ENCODE assay signal across 18 cellular contexts in genomic region chr17:70158180-70158579, GRCh38. TPM values are rescaled to one million over a fixed set of nuclear protein-coding genes. Genes with fewer than 3 reads are reported as not detected.
"Had no signal": no experiment of that assay in that cellular context is flagged by ENCODE, and none has a peak within 500 bp of the region (broad histone marks: within the 10 kb centered on the region; RNA-seq: fewer than 3 reads in every experiment).

No MANE protein-coding gene starts in this region.

- DNase-seq: activated CD4-positive, alpha-beta T cell treated with anti-CD3 and anti-CD28 coated beads, Interleukin-2, amount 10 ng/mL, durations not matched to agents 24 days and 14 days; activated CD4-positive, CD25-positive, alpha-beta regulatory T cell; activated CD8-positive, alpha-beta memory T cell treated with anti-CD3 and anti-CD28 coated beads, Interleukin-2, amount 50 U/mL, for 4 hours; activated CD8-positive, alpha-beta T cell treated with anti-CD3 and anti-CD28 coated beads, Interleukin-2, amount 10 ng/mL, durations not matched to agents 7 days and 5 days; activated effector memory CD4-positive, alpha-beta T cell treated with anti-CD3 and anti-CD28 coated beads, Interleukin-2, amount 50 U/mL, for 16 hours; activated T-cell treated with anti-CD3 and anti-CD28 coated beads, Interleukin-2, amount 50 U/mL, for 48 hours; endodermal cell; erythroblast; glutamatergic neuron; hypothalamus; nephron progenitor cell; tibial artery; uterus had no signal

- H3K4me1 Mint-ChIP-seq: activated CD4-positive, alpha-beta T cell treated with anti-CD3 and anti-CD28 coated beads, Interleukin-2, amount 10 ng/mL, durations not matched to agents 24 days and 14 days; activated naive CD4-positive, alpha-beta T cell treated with anti-CD3 and anti-CD28 coated beads, Interleukin-2, amount 50 U/mL, for 24 hours; central memory CD8-positive, alpha-beta T cell; stimulated activated memory B cell treated with anti-CD40 and anti-IgM and Interleukin-4, amounts not matched to agents 10 μg/mL and 1 μg/mL and 100 μg/mL, for 72 hours had no signal

- ATAC-seq: activated CD8-positive, alpha-beta T cell treated with anti-CD3 and anti-CD28 coated beads, Interleukin-2, amount 10 ng/mL, durations not matched to agents 7 days and 5 days; stimulated activated memory B cell treated with anti-CD40 and anti-IgM and Interleukin-4, amounts not matched to agents 10 μg/mL and 1 μg/mL and 100 μg/mL, for 72 hours had no signal

- H3K4me1 ChIP-seq: prostate gland, tibial artery, uterus had no signal

- H3K27ac ChIP-seq: prostate gland, tibial artery, uterus had no signal

- H3K36me3 ChIP-seq: prostate gland, tibial artery, uterus had no signal

- H3K9me3 Mint-ChIP-seq: activated CD4-positive, alpha-beta T cell treated with anti-CD3 and anti-CD28 coated beads, Interleukin-2, amount 10 ng/mL, durations not matched to agents 24 days and 14 days; activated naive CD4-positive, alpha-beta T cell treated with anti-CD3 and anti-CD28 coated beads, Interleukin-2, amount 50 U/mL, for 24 hours; brain; central memory CD8-positive, alpha-beta T cell; endodermal cell; nephron progenitor cell; stimulated activated memory B cell treated with anti-CD40 and anti-IgM and Interleukin-4, amounts not matched to agents 10 μg/mL and 1 μg/mL and 100 μg/mL, for 72 hours had no signal

- H3K27ac Mint-ChIP-seq: activated CD4-positive, alpha-beta T cell treated with anti-CD3 and anti-CD28 coated beads, Interleukin-2, amount 10 ng/mL, durations not matched to agents 24 days and 14 days; activated CD8-positive, alpha-beta T cell treated with anti-CD3 and anti-CD28 coated beads, Interleukin-2, amount 10 ng/mL, durations not matched to agents 7 days and 5 days; activated naive CD4-positive, alpha-beta T cell treated with anti-CD3 and anti-CD28 coated beads, Interleukin-2, amount 50 U/mL, for 24 hours; endodermal cell; nephron progenitor cell; stimulated activated memory B cell treated with anti-CD40 and anti-IgM and Interleukin-4, amounts not matched to agents 10 μg/mL and 1 μg/mL and 100 μg/mL, for 72 hours had no signal

- H3K4me3 Mint-ChIP-seq: activated CD4-positive, alpha-beta T cell treated with anti-CD3 and anti-CD28 coated beads, Interleukin-2, amount 10 ng/mL, durations not matched to agents 24 days and 14 days; activated CD8-positive, alpha-beta T cell treated with anti-CD3 and anti-CD28 coated beads, Interleukin-2, amount 10 ng/mL, durations not matched to agents 7 days and 5 days; activated naive CD4-positive, alpha-beta T cell treated with anti-CD3 and anti-CD28 coated beads, Interleukin-2, amount 50 U/mL, for 24 hours; central memory CD8-positive, alpha-beta T cell; endodermal cell; nephron progenitor cell; stimulated activated memory B cell treated with anti-CD40 and anti-IgM and Interleukin-4, amounts not matched to agents 10 μg/mL and 1 μg/mL and 100 μg/mL, for 72 hours had no signal

- H3K9me3 ChIP-seq: prostate gland, tibial artery, uterus had no signal

- H3K4me3 ChIP-seq: prostate gland, tibial artery, uterus had no signal

- H3K36me3 Mint-ChIP-seq: activated naive CD4-positive, alpha-beta T cell treated with anti-CD3 and anti-CD28 coated beads, Interleukin-2, amount 50 U/mL, for 24 hours; brain; stimulated activated memory B cell treated with anti-CD40 and anti-IgM and Interleukin-4, amounts not matched to agents 10 μg/mL and 1 μg/mL and 100 μg/mL, for 72 hours had no signal

- H3K27me3 Mint-ChIP-seq: central memory CD8-positive, alpha-beta T cell; stimulated activated memory B cell treated with anti-CD40 and anti-IgM and Interleukin-4, amounts not matched to agents 10 μg/mL and 1 μg/mL and 100 μg/mL, for 72 hours had no signal

RNA-seq across cellular contexts. Expression of gene KCNJ2, which starts 11.2 kb away (rescaled TPM):
- total RNA-seq: activated CD4-positive, alpha-beta T cell treated with anti-CD3 and anti-CD28 coated beads, Interleukin-2, amount 10 ng/mL, durations not matched to agents 24 days and 14 days; activated CD8-positive, alpha-beta T cell treated with anti-CD3 and anti-CD28 coated beads, Interleukin-2, amount 10 ng/mL, durations not matched to agents 7 days and 5 days had no signal
